Comparison of ENCODE assay signal across 30 cellular contexts in genomic region chr12:130669797-130670196, GRCh38. TPM values are rescaled to one million over a fixed set of nuclear protein-coding genes. Genes with fewer than 3 reads are reported as not detected.
A peak's percentile ranks its signal among the peaks of the same experiment; 100 is the strongest.
DNase-seq lines count a peak whose midpoint lies in the region; ATAC-seq, FAIRE-seq and TF ChIP-seq lines count a peak whose summit lies in the region.
"Had no signal": no experiment of that assay in that cellular context is flagged by ENCODE, and none has a peak within 500 bp of the region (broad histone marks: within the 10 kb centered on the region; RNA-seq: fewer than 3 reads in every experiment).

No MANE protein-coding gene starts in this region.

- H4K20me1 ChIP-seq in K562 (replicated peaks; ENCODE audit: control insufficient read depth, insufficient read depth, low read length): no peaks in the 10 kb centered on the region
- no peaks in the 10 kb centered on the region for H4K20me1 ChIP-seq in osteoblast (ENCODE audit: insufficient read depth, low read length)
- H4K20me1 ChIP-seq: BLaER1 had no signal

- peaks cover 9% of the 10 kb centered on the region for H3K9me3 Mint-ChIP-seq in neural crest cell

- no peaks in the 10 kb centered on the region for H3K9me3 ChIP-seq in K562 (replicated peaks; ENCODE audit: control insufficient read depth, insufficient read depth, low read depth, low read length)
- peaks cover 3% of the 10 kb centered on the region for H3K9me3 ChIP-seq in osteoblast (ENCODE audit: low read depth, low read length)
- H3K9me3 ChIP-seq in spleen: peaks cover 0 to 43% (median 12%) of the 10 kb centered on the region in 8 donors
- no peaks in the 10 kb centered on the region for H3K9me3 ChIP-seq in gastrocnemius medialis
- H3K9me3 ChIP-seq: BE2C had no signal

- H3K36me3 Mint-ChIP-seq in neural crest cell (ENCODE audit: low read depth): peaks cover 2% of the 10 kb centered on the region
- H3K36me3 Mint-ChIP-seq: CD14-positive monocyte; CD4-positive, alpha-beta memory T cell; CD4-positive, CD25-positive, alpha-beta regulatory T cell; CD8-positive, alpha-beta memory T cell had no signal

- H3K4me1 Mint-ChIP-seq in neural crest cell: peaks cover 11% of the 10 kb centered on the region
- H3K4me1 Mint-ChIP-seq: CD14-positive monocyte; CD4-positive, CD25-positive, alpha-beta regulatory T cell; CD8-positive, alpha-beta memory T cell had no signal

- 2% methylated on average over 8 of the region's 8 CpGs for WGBS in K562 (ENCODE audit: insufficient coverage, low coverage, missing lambda C conversion rate)
- WGBS in spleen, 5 donors: 76 to 94% (median 84%) methylated on average over 8 of the region's 8 CpGs

- no peak overlapping the region; the same call in 1 of the 2 replicates for H3K4me2 ChIP-seq in K562 (ENCODE audit: insufficient read depth, low read length)
- H3K4me2 ChIP-seq in osteoblast (ENCODE audit: insufficient read depth, low read length): no peak overlapping the region
- H3K4me2 ChIP-seq: BLaER1 had no signal

- peaks cover 23 to 66% of the 10 kb centered on the region in 2 experiments for H3K27me3 ChIP-seq in K562 (ENCODE audit: control insufficient read depth in 2 of 2, insufficient read depth in 2 of 2, low read length in 2 of 2)
- no peaks in the 10 kb centered on the region for H3K27me3 ChIP-seq in osteoblast (ENCODE audit: insufficient read depth, low read length)
- no peaks in the 10 kb centered on the region for H3K27me3 ChIP-seq in spleen (replicated peaks in 1 of 7)
- H3K27me3 ChIP-seq in gastrocnemius medialis: no peaks in the 10 kb centered on the region
- H3K27me3 ChIP-seq: BE2C, BLaER1 had no signal

- no peak for TF ChIP-seq EP300 in K562 (IDR thresholded peaks at IDR 0.05; ENCODE audit: low read length)

- H3K9me1 ChIP-seq in K562 (ENCODE audit: control insufficient read depth, insufficient read depth, low read length): no peaks in the 10 kb centered on the region

- H2AFZ ChIP-seq in K562 (ENCODE audit: low read depth, low read length): 0 out of 2 replicates have a peak overlapping the region, but pooled peaks have one; percentile 63
- no peak overlapping the region for H2AFZ ChIP-seq in osteoblast (ENCODE audit: low read length)

- TF ChIP-seq CTCF in K562 (IDR thresholded peaks at IDR 0.05 in 2 of 3, conservative IDR thresholded peaks at IDR 0.05 in 1 of 3; ENCODE audit: insufficient read depth in 2 of 3, low read depth in 1 of 3, low read length in 3 of 3) (no peak), neural crest cell (conservative IDR thresholded peaks at IDR 0.05) (no peak), osteoblast (IDR thresholded peaks at IDR 0.05; ENCODE audit: extremely low read depth, low read depth, low read length) (no peak), spleen (IDR thresholded peaks at IDR 0.05 in 8 of 11, conservative IDR thresholded peaks at IDR 0.05 in 3 of 11) (no peak), gastrocnemius medialis (IDR thresholded peaks at IDR 0.05 in 4 of 5, conservative IDR thresholded peaks at IDR 0.05 in 1 of 5) (no peak)

- CTCF ChIA-PET in K562 (lab: Yijun Ruan, JAX; ENCODE audit: low intra/inter-chr PET ratio): no interaction called here

- peaks cover 6% of the 10 kb centered on the region for H3K27me3 Mint-ChIP-seq in neural crest cell (ENCODE audit: low read depth)

- in situ Hi-C loops in K562 (cut with MboI) (no loop called here), gastrocnemius medialis (cut with MboI; ENCODE audit: low sequenced_read_pairs in 4 of 4) (no loop called here)

- H3K27ac Mint-ChIP-seq in neural crest cell (ENCODE audit: unreplicated experiment): peak overlapping the region; percentile 19
- H3K27ac Mint-ChIP-seq: CD4-positive, alpha-beta memory T cell; CD4-positive, CD25-positive, alpha-beta regulatory T cell; CD8-positive, alpha-beta memory T cell had no signal

- intact Hi-C loops in K562 (cut with micrococcal nuclease): no loop called here
- intact Hi-C loops in spleen (cut with DNase I; ENCODE audit: low total_unique reads): no loop called here
- intact Hi-C loops in gastrocnemius medialis (cut with DNase I; ENCODE audit: low total_unique reads): no loop called here

- DNase-seq in K562 (ENCODE audit: extremely low read depth in 1 of 4, low spot score in 3 of 4) (no peak), neural crest cell (ENCODE audit: low read depth, low spot score) (no peak), osteoblast (ENCODE audit: insufficient read length, low spot score, missing footprints) (peak; percentile 65), spleen (peak; percentile 39), gastrocnemius medialis (no peak), nucleus accumbens (lab: John Stamatoyannopoulos, UW) (no peak)
- no peak for DNase-seq in stimulated activated naive CD4-positive, alpha-beta T cell treated with Interleukin-2 at 50 U/mL for 16 hours (lab: John Stamatoyannopoulos, UW)
- DNase-seq: 8988T; ACHN; BE2C; C1 segment of cervical spinal cord; CD4-positive, alpha-beta memory T cell; CD4-positive, CD25-positive, alpha-beta regulatory T cell; CD8-positive, alpha-beta memory T cell; COR-L47; DMS 273 treated with DMSO at 0.1 percent for 48 hours; DMS153; DMS53; DMS79; DND-41; EL; GDM1 had no signal

- no TSS peak for BruUV-seq in K562 (replicated peaks; lab: Mats Ljungman, UMichigan)

- H3K4me1 ChIP-seq in K562 (replicated peaks in 1 of 2; ENCODE audit: control insufficient read depth in 2 of 2, insufficient read depth in 2 of 2, low read length in 2 of 2) (no peaks in the 10 kb centered on the region; a peak in 1 of 5 replicates), osteoblast (ENCODE audit: insufficient read depth, low read length) (no peaks in the 10 kb centered on the region), spleen (no peaks in the 10 kb centered on the region), gastrocnemius medialis (no peaks in the 10 kb centered on the region)

- no peak for ATAC-seq in K562
- ATAC-seq in gastrocnemius medialis: no peak
- ATAC-seq in HG02759 (IDR thresholded peaks at IDR 0.05; ENCODE audit: unreplicated experiment): no peak
- ATAC-seq: GM12878 had no signal

- TF ChIP-seq RAD21 in K562 (CRISPR knock-in tag; conservative IDR thresholded peaks at IDR 0.05 in 1 of 2, IDR thresholded peaks at IDR 0.05 in 1 of 2): no peak

- FAIRE-seq in K562 (lab: Jason Lieb, UNC): no peak
- FAIRE-seq: A204.1, GM12878, GM12892, GM18507 had no signal

- no peak overlapping the region for H3K9ac ChIP-seq in K562 (ENCODE audit: insufficient read depth in 1 of 2, low read depth in 2 of 2, low read length in 2 of 2)
- H3K9ac ChIP-seq: BLaER1 had no signal

- no peaks in the 10 kb centered on the region for H3K79me2 ChIP-seq in K562 (ENCODE audit: control insufficient read depth, insufficient read depth, low read length)
- no peaks in the 10 kb centered on the region for H3K79me2 ChIP-seq in osteoblast (ENCODE audit: insufficient read depth, low read length)

- POLR2A ChIA-PET in K562 (lab: Yijun Ruan, JAX): interaction anchor here (0.9 to 1.4 kb wide), 3 partner anchors 13 to 213 kb away, joined by 3 to 6 read pairs (median 5); no protein-coding TSS in a partner anchor

- no peak overlapping the region for H3K4me3 Mint-ChIP-seq in neural crest cell
- H3K4me3 Mint-ChIP-seq: CD14-positive monocyte; CD4-positive, alpha-beta memory T cell; CD4-positive, CD25-positive, alpha-beta regulatory T cell; CD8-positive, alpha-beta memory T cell had no signal

- H3K27ac ChIP-seq in K562 (ENCODE audit: extremely low read depth, low read depth, low read length) (no peak overlapping the region), osteoblast (ENCODE audit: low read depth, low read length) (no peak overlapping the region), spleen (no peak overlapping the region), gastrocnemius medialis (no peak overlapping the region)
- H3K27ac ChIP-seq: BLaER1 had no signal

- TF ChIP-seq POLR2A in K562 (conservative IDR thresholded peaks at IDR 0.05): no peak
- TF ChIP-seq POLR2A in spleen (IDR thresholded peaks at IDR 0.05): no peak
- TF ChIP-seq POLR2A in gastrocnemius medialis (IDR thresholded peaks at IDR 0.05): no peak

- H3K36me3 ChIP-seq in K562 (ENCODE audit: control insufficient read depth, insufficient read depth, low read length) (no peaks in the 10 kb centered on the region), osteoblast (ENCODE audit: insufficient read depth, low read length) (no peaks in the 10 kb centered on the region), spleen (no peaks in the 10 kb centered on the region), gastrocnemius medialis (no peaks in the 10 kb centered on the region)
- H3K36me3 ChIP-seq: BLaER1 had no signal

- no peak overlapping the region for H3K4me3 ChIP-seq in K562
- H3K4me3 ChIP-seq in osteoblast (ENCODE audit: insufficient read depth, low read length): no peak overlapping the region
- H3K4me3 ChIP-seq in spleen: no peak overlapping the region
- H3K4me3 ChIP-seq in gastrocnemius medialis: no peak overlapping the region
- H3K4me3 ChIP-seq: BLaER1, GM12878 had no signal

RNA-seq across cellular contexts. Expression of gene RIMBP2, which starts 46.3 kb away (rescaled TPM):
- not detected in 2 replicates for total RNA-seq in K562 (2011; cell fraction: chromatin; rRNA removed; ENCODE audit: low replicate concordance)
- not detected in 2 replicates for total RNA-seq in K562 (2011; cell fraction: nucleolus; rRNA removed)
- not detected in 2 replicates for total RNA-seq in K562 (2011; cell fraction: nucleoplasm; rRNA removed)
- total RNA-seq in K562 (2014; rRNA removed) (not detected in 2 replicates), K562 (2014; rRNA removed; fragmentation: Illumina TruSeq; extraction: Trizol) (not detected in 2 replicates), K562 (2015; rRNA removed; fragmentation: Illumina TruSeq; extraction: Trizol) (not detected in 2 replicates), K562 (2021) (not detected in 2 replicates), neural crest cell (4.5 and 5.9 TPM in 2 replicates), osteoblast (not detected in 2 replicates), spleen (1 to 10 TPM in 4 of 7 donors, under 1 TPM in 3; 0.77 to 5.2 (median 2.3) TPM), gastrocnemius medialis (1 to 10 TPM in 2 of 4 donors, under 1 TPM in 1, not detected in 1; 0.76 to 2.2 (median 1.2) TPM)
- polyA plus RNA-seq in K562 (2011; rRNA removed) (not detected in 2 replicates), K562 (2014; fragmentation: Illumina TruSeq; extraction: Trizol) (not detected in 2 replicates), K562 (2014; fragmentation: Nextera tagmentation; extraction: Ambion mirVana) (not detected), K562 (2014; rRNA removed) (not detected in 2 replicates), spleen (under 1 TPM; 0.05 to 0.64 (median 0.13) TPM)
- polyA plus RNA-seq in K562 (2011; cell fraction: cytosol; rRNA removed): not detected in 2 replicates
- polyA plus RNA-seq in K562 (2011; cell fraction: nucleus; rRNA removed): not detected in 2 replicates
- 0.04 TPM in 1 of 2 replicates, not detected in the other for polyA plus RNA-seq in K562 (2012)
- not detected in 2 replicates for polyA minus RNA-seq in K562 (2011; rRNA and poly(A)+ RNA removed)
- polyA minus RNA-seq in K562 (2011; cell fraction: cytosol; rRNA and poly(A)+ RNA removed): not detected in 2 replicates
- not detected in 2 replicates for polyA minus RNA-seq in K562 (2011; cell fraction: nucleus; rRNA and poly(A)+ RNA removed)
- total RNA-seq: CD4-positive, CD25-positive, alpha-beta regulatory T cell; CD8-positive, alpha-beta memory T cell had no signal
- polyA plus RNA-seq: AG04450; CD14-positive monocyte; CD4-positive, alpha-beta memory T cell; CD4-positive, CD25-positive, alpha-beta regulatory T cell; CD8-positive, alpha-beta memory T cell had no signal

Comparison
In these comparisons a context has a peak if more than half of its experiments do, and no peak if none do; other contexts are left out.
1. DNase-seq: peak in osteoblast (single experiment) and spleen (single experiment); none in K562 (0 of 4), neural crest cell (single experiment), gastrocnemius medialis (0 of 2), nucleus accumbens (0 of 56) and stimulated activated naive CD4-positive, alpha-beta T cell treated with Interleukin-2 at 50 U/mL for 16 hours (single experiment).